In genomic region chr17:12269751-12270150, GRCh38 we compare ENCODE assay signal across 23 cellular contexts.
"Had no signal": no experiment of that assay in that cellular context is flagged by ENCODE, and none has a peak within 500 bp of the region (broad histone marks: within the 10 kb centered on the region; RNA-seq: fewer than 3 reads in every experiment).

No MANE protein-coding gene starts in this region.

- ATAC-seq: naive thymus-derived CD4-positive, alpha-beta T cell; natural killer cell; pancreas; right cardiac atrium; sciatic nerve; stimulated activated effector memory CD8-positive, alpha-beta T cell treated with anti-CD3 and anti-CD28 coated beads, Interleukin-12 subunit alpha, Interleukin-12 subunit beta, amount 100 ng/mL, for 72 hours; stimulated activated naive B cell treated with anti-CD40 and anti-IgM and Interleukin-4, amounts not matched to agents 10 μg/mL and 1 μg/mL and 100 μg/mL, for 72 hours had no signal

- H3K4me3 ChIP-seq: neural progenitor cell, pancreas, prostate gland, stomach, thoracic aorta, thyroid gland, tibial nerve, upper lobe of left lung, vagina had no signal

- H2AFZ ChIP-seq: neural progenitor cell had no signal

- H3K27me3 ChIP-seq: neural progenitor cell, pancreas, stomach, thyroid gland, tibial nerve, upper lobe of left lung, vagina had no signal

- DNase-seq: naive thymus-derived CD4-positive, alpha-beta T cell; natural killer cell; pancreas; right cardiac atrium; small intestine; stimulated activated CD4-positive, alpha-beta T cell treated with anti-CD3 and anti-CD28 coated beads, Interleukin-15, amount 100 ng/mL, for 24 hours; stimulated activated CD4-positive, alpha-beta T cell treated with anti-CD3 and anti-CD28 coated beads, Interleukin-2, amount 100 ng/mL, for 24 hours; stimulated activated CD4-positive, alpha-beta T cell treated with anti-CD3 and anti-CD28 coated beads, Interleukin-2, amount 100 ng/mL, for 48 hours; stimulated activated CD4-positive, alpha-beta T cell treated with anti-CD3 and anti-CD28 coated beads, Interleukin-4, amount 100 ng/mL, for 24 hours; stimulated activated naive B cell treated with anti-CD40 and anti-IgM and Interleukin-4, amounts not matched to agents 10 μg/mL and 1 μg/mL and 100 μg/mL, for 72 hours; stimulated activated naive CD4-positive, alpha-beta T cell treated with Interleukin-2 at 50 U/mL for 16 hours; stomach; thyroid gland; trophoblast cell; upper lobe of left lung had no signal

- H3K36me3 ChIP-seq: pancreas, prostate gland, stomach, thoracic aorta, thyroid gland, tibial nerve, upper lobe of left lung, vagina had no signal

- H3K4me1 ChIP-seq: neural progenitor cell, pancreas, prostate gland, stomach, thyroid gland, tibial nerve, upper lobe of left lung, vagina had no signal

- H3K9me3 ChIP-seq: pancreas, prostate gland, thyroid gland had no signal

- FAIRE-seq: pancreas, small intestine, urothelium cell line had no signal

- H3K4me2 ChIP-seq: neural progenitor cell had no signal

- H3K9ac ChIP-seq: neural progenitor cell had no signal

- H3K27ac ChIP-seq: neural progenitor cell, pancreas, prostate gland, stomach, thoracic aorta, thyroid gland, tibial nerve, upper lobe of left lung, vagina had no signal
